Comparison of ENCODE assay signal across 12 cellular contexts in genomic region chr3:72683068-72683467, GRCh38.
DNase-seq lines count a peak whose midpoint lies in the region; ATAC-seq and TF ChIP-seq lines count a peak whose summit lies in the region.
"Had no signal": no experiment of that assay in that cellular context is flagged by ENCODE, and none has a peak within 500 bp of the region (broad histone marks: within the 10 kb centered on the region; RNA-seq: fewer than 3 reads in every experiment).

No MANE protein-coding gene starts in this region.

- peaks cover 7% of the 10 kb centered on the region for H3K9me3 ChIP-seq in mesenchymal stem cell (ENCODE audit: control insufficient read depth, low read length)
- H3K9me3 ChIP-seq: left lung had no signal

- no peak overlapping the region for H3K4me3 ChIP-seq in mesenchymal stem cell (ENCODE audit: insufficient read depth in 1 of 2, low read depth in 1 of 2, low read length in 2 of 2)
- H3K4me3 ChIP-seq: left lung had no signal

- H3K27ac ChIP-seq in mesenchymal stem cell (ENCODE audit: low read length, poor library complexity, severe bottlenecking) = no peak overlapping the region
- H3K27ac ChIP-seq: left lung had no signal

- H2BK120ac ChIP-seq in mesenchymal stem cell (ENCODE audit: low read depth, low read length) = no peak overlapping the region

- TF ChIP-seq POLR2A in erythroblast (IDR thresholded peaks at IDR 0.05; ENCODE audit: low read length) = no peak

- H2BK15ac ChIP-seq in mesenchymal stem cell (ENCODE audit: low read depth, poor library complexity, severe bottlenecking) = no peak overlapping the region

- H3K79me1 ChIP-seq in mesenchymal stem cell (replicated peaks; ENCODE audit: low read length, poor library complexity, severe bottlenecking) = no peaks in the 10 kb centered on the region

- no peak overlapping the region for H3K18ac ChIP-seq in mesenchymal stem cell (ENCODE audit: low read depth in 1 of 2, low read length in 2 of 2)

- H3K27ac Mint-ChIP-seq in activated naive CD8-positive, alpha-beta T cell treated with anti-CD3 and anti-CD28 coated beads, Interleukin-2, amount 50 U/mL, for 24 hours = no peak overlapping the region

- peak; percentile 63 for ATAC-seq in HG03196 (IDR thresholded peaks at IDR 0.05; ENCODE audit: unreplicated experiment)
- no peak for ATAC-seq in activated naive CD8-positive, alpha-beta T cell treated with anti-CD3 and anti-CD28 coated beads, Interleukin-2, amount 50 U/mL, for 24 hours
- ATAC-seq: left lung, PC-3 had no signal

- H3K14ac ChIP-seq in mesenchymal stem cell (ENCODE audit: low read length in 2 of 2) = no peak overlapping the region

- no peak overlapping the region for H4K8ac ChIP-seq in mesenchymal stem cell (ENCODE audit: low read length)

- peaks cover 14% of the 10 kb centered on the region for H3K4me1 Mint-ChIP-seq in activated naive CD8-positive, alpha-beta T cell treated with anti-CD3 and anti-CD28 coated beads, Interleukin-2, amount 50 U/mL, for 24 hours

- no peak overlapping the region for H2AK5ac ChIP-seq in mesenchymal stem cell (ENCODE audit: low read length, severe bottlenecking)

- no peak overlapping the region for H3K4ac ChIP-seq in mesenchymal stem cell (ENCODE audit: low read depth in 1 of 2, low read length in 2 of 2)

- no peaks in the 10 kb centered on the region for H3K27me3 Mint-ChIP-seq in activated naive CD8-positive, alpha-beta T cell treated with anti-CD3 and anti-CD28 coated beads, Interleukin-2, amount 50 U/mL, for 24 hours

- peaks cover 7% of the 10 kb centered on the region for H3K9me3 Mint-ChIP-seq in activated naive CD8-positive, alpha-beta T cell treated with anti-CD3 and anti-CD28 coated beads, Interleukin-2, amount 50 U/mL, for 24 hours

- 66% methylated on average over 3 of the region's 3 CpGs for WGBS in mesenchymal stem cell

- H2BK5ac ChIP-seq in mesenchymal stem cell (ENCODE audit: low read depth, low read length, poor library complexity, severe bottlenecking) = no peak overlapping the region

- H2BK12ac ChIP-seq in mesenchymal stem cell (ENCODE audit: low read length in 2 of 2) = no peak overlapping the region

- no peak overlapping the region for H3K23ac ChIP-seq in mesenchymal stem cell (ENCODE audit: low read length in 2 of 2)

- no peaks in the 10 kb centered on the region for H3K4me1 ChIP-seq in mesenchymal stem cell (ENCODE audit: control insufficient read depth, insufficient read depth, low read depth, low read length)
- H3K4me1 ChIP-seq: left lung had no signal

- H3K9ac ChIP-seq in mesenchymal stem cell (ENCODE audit: low read length) = no peak overlapping the region

- H3K4me2 ChIP-seq in mesenchymal stem cell (ENCODE audit: low read length, poor library complexity, severe bottlenecking) = no peak overlapping the region

- H3K36me3 ChIP-seq in mesenchymal stem cell (ENCODE audit: control insufficient read depth in 1 of 2, insufficient read depth in 2 of 2, low read depth in 1 of 2, low read length in 2 of 2) = no peaks in the 10 kb centered on the region
- H3K36me3 ChIP-seq: left lung had no signal

- no peaks in the 10 kb centered on the region for H3K36me3 Mint-ChIP-seq in activated naive CD8-positive, alpha-beta T cell treated with anti-CD3 and anti-CD28 coated beads, Interleukin-2, amount 50 U/mL, for 24 hours (ENCODE audit: low read depth)

- no peak overlapping the region for H3K4me3 Mint-ChIP-seq in activated naive CD8-positive, alpha-beta T cell treated with anti-CD3 and anti-CD28 coated beads, Interleukin-2, amount 50 U/mL, for 24 hours

- H2AFZ ChIP-seq in mesenchymal stem cell (ENCODE audit: low read depth, low read length) = no peak overlapping the region

- in situ Hi-C loops in KBM-7 (cut with MboI; ENCODE audit: low pct_unique_long_range_greater_than_20kb, low sequenced_read_pairs) = no loop called here

- peak; percentile 50 for DNase-seq in D341Med (ENCODE audit: low spot score)
- peak; percentile 36 for DNase-seq in GM19240 (ENCODE audit: insufficient read length, low spot score)
- DNase-seq in NCI-H69 (lab: John Stamatoyannopoulos, UW) = peak; percentile 99
- DNase-seq in mesenchymal stem cell = no peak
- no peak for DNase-seq in activated naive CD8-positive, alpha-beta T cell treated with anti-CD3 and anti-CD28 coated beads, Interleukin-2, amount 50 U/mL, for 24 hours
- no peak for DNase-seq in KBM-7
- no peak for DNase-seq in erythroblast (lab: John Stamatoyannopoulos, UW)
- DNase-seq: cerebellar nuclear complex, HCEC 1CT, left lung, PC-3 had no signal

- H4K91ac ChIP-seq in mesenchymal stem cell (ENCODE audit: low read length) = no peak overlapping the region

- H3K27me3 ChIP-seq in mesenchymal stem cell (ENCODE audit: control insufficient read depth in 1 of 2, insufficient read depth in 1 of 2, low read length in 2 of 2) = peaks cover 35 to 47% of the 10 kb centered on the region in 2 experiments
- H3K27me3 ChIP-seq: left lung had no signal

Comparison
In these comparisons a context has a peak if more than half of its experiments do, and no peak if none do; other contexts are left out.
1. DNase-seq: peak in D341Med (single experiment), GM19240 (single experiment) and NCI-H69 (single experiment); none in mesenchymal stem cell (single experiment), activated naive CD8-positive, alpha-beta T cell treated with anti-CD3 and anti-CD28 coated beads, Interleukin-2, amount 50 U/mL, for 24 hours (single experiment), KBM-7 (single experiment) and erythroblast (0 of 2).